15 cellular contexts compared by ENCODE assay signal in genomic region chr12:120822832-120823503, GRCh38.
DNase-seq lines count a peak whose midpoint lies in the region; ATAC-seq and TF ChIP-seq lines count a peak whose summit lies in the region.
"Had no signal": no experiment of that assay in that cellular context is flagged by ENCODE, and none has a peak within 500 bp of the region (broad histone marks: within the 10 kb centered on the region; RNA-seq: fewer than 3 reads in every experiment).

No MANE protein-coding gene starts in this region.

- H3K79me2 ChIP-seq in OCI-LY3 (ENCODE audit: low read length) = peaks cover 81% of the 10 kb centered on the region

- no peak for TF ChIP-seq CTCF in OCI-LY3 (IDR thresholded peaks at IDR 0.05; ENCODE audit: low read depth, low read length)

- no peak overlapping the region for H2AFZ ChIP-seq in OCI-LY3 (ENCODE audit: low read depth, low read length)

- no peaks in the 10 kb centered on the region for H3K9me3 ChIP-seq in OCI-LY3 (ENCODE audit: insufficient read depth, low read length)

- H3K4me2 ChIP-seq in OCI-LY3 (ENCODE audit: low read length) = peak overlapping the region; percentile 64

- H3K27ac Mint-ChIP-seq in stimulated activated naive CD8-positive, alpha-beta T cell treated with anti-CD3 and anti-CD28 coated beads, Interleukin-15, Interleukin-2, amounts not matched to agents 100 ng/mL and 50 ng/mL, for 24 hours = peak overlapping the region; percentile 9
- H3K27ac Mint-ChIP-seq in natural killer cell treated with Interleukin-12 subunit alpha and Interleukin-12 subunit beta and Interleukin-15 and Interleukin-18, amount 100 ng/mL, for 72 hours = no peak overlapping the region
- H3K27ac Mint-ChIP-seq: IgD-negative memory B cell; stimulated activated naive B cell treated with anti-CD40 and anti-IgM and Interleukin-4, amounts not matched to agents 10 μg/mL and 1 μg/mL and 100 μg/mL, for 72 hours had no signal

- H3K36me3 Mint-ChIP-seq in stimulated activated naive CD8-positive, alpha-beta T cell treated with anti-CD3 and anti-CD28 coated beads, Interleukin-15, Interleukin-2, amounts not matched to agents 100 ng/mL and 50 ng/mL, for 24 hours (ENCODE audit: low read depth) = peaks cover 4% of the 10 kb centered on the region
- no peaks in the 10 kb centered on the region for H3K36me3 Mint-ChIP-seq in natural killer cell treated with Interleukin-12 subunit alpha and Interleukin-12 subunit beta and Interleukin-15 and Interleukin-18, amount 100 ng/mL, for 72 hours

- H3K27me3 Mint-ChIP-seq in stimulated activated naive CD8-positive, alpha-beta T cell treated with anti-CD3 and anti-CD28 coated beads, Interleukin-15, Interleukin-2, amounts not matched to agents 100 ng/mL and 50 ng/mL, for 24 hours = no peaks in the 10 kb centered on the region
- H3K27me3 Mint-ChIP-seq in natural killer cell treated with Interleukin-12 subunit alpha and Interleukin-12 subunit beta and Interleukin-15 and Interleukin-18, amount 100 ng/mL, for 72 hours = no peaks in the 10 kb centered on the region
- H3K27me3 Mint-ChIP-seq: IgD-negative memory B cell; stimulated activated naive B cell treated with anti-CD40 and anti-IgM and Interleukin-4, amounts not matched to agents 10 μg/mL and 1 μg/mL and 100 μg/mL, for 72 hours had no signal

- 0 out of 2 replicates have a peak overlapping the region, but pooled peaks have one; percentile 20 for H3K27ac ChIP-seq in OCI-LY3 (ENCODE audit: low read length)
- H3K27ac ChIP-seq: coronary artery had no signal

- no peak for ATAC-seq in stimulated activated naive CD8-positive, alpha-beta T cell treated with anti-CD3 and anti-CD28 coated beads, Interleukin-15, Interleukin-2, amounts not matched to agents 100 U/mL and 50 U/mL, for 24 hours
- ATAC-seq in HG02571 (IDR thresholded peaks at IDR 0.05; ENCODE audit: unreplicated experiment) (no peak), GM21528 (IDR thresholded peaks at IDR 0.05; ENCODE audit: low FRiP score, unreplicated experiment) (no peak), GM19397 (IDR thresholded peaks at IDR 0.05; ENCODE audit: unreplicated experiment) (no peak)
- no peak for ATAC-seq in natural killer cell treated with Interleukin-12 subunit alpha and Interleukin-12 subunit beta and Interleukin-15 and Interleukin-18, amount 100 ng/mL, for 72 hours
- ATAC-seq: stimulated activated naive B cell treated with anti-CD40 and anti-IgM and Interleukin-4, amounts not matched to agents 10 μg/mL and 1 μg/mL and 100 μg/mL, for 72 hours had no signal

- H3K36me3 ChIP-seq in OCI-LY3 (replicated peaks; ENCODE audit: low read depth, low read length) = no peaks in the 10 kb centered on the region

- no peaks in the 10 kb centered on the region for H3K27me3 ChIP-seq in OCI-LY3 (ENCODE audit: low read depth, low read length)

- no peak for DNase-seq in stimulated activated naive CD8-positive, alpha-beta T cell treated with anti-CD3 and anti-CD28 coated beads, Interleukin-15, Interleukin-2, amounts not matched to agents 100 U/mL and 50 U/mL, for 24 hours
- DNase-seq in iPS-NIHi11 (ENCODE audit: low spot score) = peak; percentile 31
- DNase-seq in natural killer cell treated with Interleukin-12 subunit alpha and Interleukin-12 subunit beta and Interleukin-15 and Interleukin-18, amount 100 ng/mL, for 72 hours (ENCODE audit: low spot score) = no peak
- DNase-seq: aorta; NCI-H1105 treated with DMSO at 0.1 percent for 48 hours; NCI-H748 treated with DMSO at 0.1 percent for 48 hours; RPMI8226; stimulated activated naive B cell treated with anti-CD40 and anti-IgM and Interleukin-4, amounts not matched to agents 10 μg/mL and 1 μg/mL and 100 μg/mL, for 72 hours had no signal

- H3K4me3 Mint-ChIP-seq in stimulated activated naive CD8-positive, alpha-beta T cell treated with anti-CD3 and anti-CD28 coated beads, Interleukin-15, Interleukin-2, amounts not matched to agents 100 ng/mL and 50 ng/mL, for 24 hours = no peak overlapping the region
- no peak overlapping the region for H3K4me3 Mint-ChIP-seq in natural killer cell treated with Interleukin-12 subunit alpha and Interleukin-12 subunit beta and Interleukin-15 and Interleukin-18, amount 100 ng/mL, for 72 hours
- H3K4me3 Mint-ChIP-seq: IgD-negative memory B cell; stimulated activated naive B cell treated with anti-CD40 and anti-IgM and Interleukin-4, amounts not matched to agents 10 μg/mL and 1 μg/mL and 100 μg/mL, for 72 hours had no signal

- H3K4me1 Mint-ChIP-seq in stimulated activated naive CD8-positive, alpha-beta T cell treated with anti-CD3 and anti-CD28 coated beads, Interleukin-15, Interleukin-2, amounts not matched to agents 100 ng/mL and 50 ng/mL, for 24 hours (ENCODE audit: low read depth) = peaks cover 58% of the 10 kb centered on the region
- H3K4me1 Mint-ChIP-seq in natural killer cell treated with Interleukin-12 subunit alpha and Interleukin-12 subunit beta and Interleukin-15 and Interleukin-18, amount 100 ng/mL, for 72 hours (ENCODE audit: low read depth in 2 of 2) = peaks cover 31 to 34% of the 10 kb centered on the region in 2 donors

- H3K9me3 Mint-ChIP-seq in stimulated activated naive CD8-positive, alpha-beta T cell treated with anti-CD3 and anti-CD28 coated beads, Interleukin-15, Interleukin-2, amounts not matched to agents 100 ng/mL and 50 ng/mL, for 24 hours = no peaks in the 10 kb centered on the region
- H3K9me3 Mint-ChIP-seq in natural killer cell treated with Interleukin-12 subunit alpha and Interleukin-12 subunit beta and Interleukin-15 and Interleukin-18, amount 100 ng/mL, for 72 hours = no peaks in the 10 kb centered on the region
- H3K9me3 Mint-ChIP-seq: IgD-negative memory B cell; stimulated activated naive B cell treated with anti-CD40 and anti-IgM and Interleukin-4, amounts not matched to agents 10 μg/mL and 1 μg/mL and 100 μg/mL, for 72 hours had no signal

- H4K20me1 ChIP-seq in OCI-LY3 (ENCODE audit: insufficient read depth, low read length) = no peaks in the 10 kb centered on the region

- no peak overlapping the region for H3K4me3 ChIP-seq in OCI-LY3 (ENCODE audit: low read length)
- H3K4me3 ChIP-seq: coronary artery had no signal

- peaks cover 21% of the 10 kb centered on the region for H3K4me1 ChIP-seq in OCI-LY3 (ENCODE audit: low read length)

- peak overlapping the region; percentile 2; the same call in 1 of the 2 replicates for H3K9ac ChIP-seq in OCI-LY3 (ENCODE audit: low read length)
